12 cellular contexts compared by ENCODE assay signal in genomic region chr1:43885311-43885801, GRCh38. TPM values are rescaled to one million over a fixed set of nuclear protein-coding genes. Genes with fewer than 3 reads are reported as not detected.
DNase-seq lines count a peak whose midpoint lies in the region; ATAC-seq and TF ChIP-seq lines count a peak whose summit lies in the region.
"Had no signal": no experiment of that assay in that cellular context is flagged by ENCODE, and none has a peak within 500 bp of the region (broad histone marks: within the 10 kb centered on the region; RNA-seq: fewer than 3 reads in every experiment).

No MANE protein-coding gene starts in this region.

- no peak overlapping the region for H3K4ac ChIP-seq in mesenchymal stem cell (ENCODE audit: low read depth in 1 of 2, low read length in 2 of 2)

- H3K9ac ChIP-seq in colonic mucosa (ENCODE audit: low read depth in 2 of 2, low read length in 2 of 2) (no peak overlapping the region), mesenchymal stem cell (ENCODE audit: low read length) (no peak overlapping the region)

- H2BK12ac ChIP-seq in mesenchymal stem cell (ENCODE audit: low read length in 2 of 2) = no peak overlapping the region

- H3K4me1 ChIP-seq in colonic mucosa (peaks cover 9% of the 10 kb centered on the region), mesenchymal stem cell (ENCODE audit: control insufficient read depth, insufficient read depth, low read depth, low read length) (peaks cover 9% of the 10 kb centered on the region)
- H3K4me1 ChIP-seq: thyroid gland had no signal

- no peaks in the 10 kb centered on the region for H3K9me3 ChIP-seq in colonic mucosa
- no peaks in the 10 kb centered on the region for H3K9me3 ChIP-seq in mesenchymal stem cell (ENCODE audit: control insufficient read depth, low read length)
- H3K9me3 ChIP-seq: thyroid gland had no signal

- no peak overlapping the region for H2BK120ac ChIP-seq in mesenchymal stem cell (ENCODE audit: low read depth, low read length)

- no peak overlapping the region for H2BK5ac ChIP-seq in mesenchymal stem cell (ENCODE audit: low read depth, low read length, poor library complexity, severe bottlenecking)

- peak overlapping the region; percentile 31 for H4K91ac ChIP-seq in mesenchymal stem cell (ENCODE audit: low read length)

- no peaks in the 10 kb centered on the region for H3K36me3 ChIP-seq in colonic mucosa
- H3K36me3 ChIP-seq in mesenchymal stem cell (ENCODE audit: control insufficient read depth in 1 of 2, insufficient read depth in 2 of 2, low read depth in 1 of 2, low read length in 2 of 2) = peaks cover 22 to 24% of the 10 kb centered on the region in 2 experiments
- H3K36me3 ChIP-seq: thyroid gland had no signal

- no peak overlapping the region for H3K18ac ChIP-seq in mesenchymal stem cell (ENCODE audit: low read depth in 1 of 2, low read length in 2 of 2)

- no peaks in the 10 kb centered on the region for H3K27me3 ChIP-seq in colonic mucosa
- peaks cover 0 to 18% of the 10 kb centered on the region in 2 experiments for H3K27me3 ChIP-seq in mesenchymal stem cell (ENCODE audit: control insufficient read depth in 1 of 2, insufficient read depth in 1 of 2, low read length in 2 of 2)
- H3K27me3 ChIP-seq: thyroid gland had no signal

- H3K14ac ChIP-seq in mesenchymal stem cell (ENCODE audit: low read length in 2 of 2) = no peak overlapping the region

- H4K8ac ChIP-seq in mesenchymal stem cell (ENCODE audit: low read length) = no peak overlapping the region

- H3K4me3 ChIP-seq in colonic mucosa = no peak overlapping the region
- no peak overlapping the region for H3K4me3 ChIP-seq in mesenchymal stem cell (ENCODE audit: insufficient read depth in 1 of 2, low read depth in 1 of 2, low read length in 2 of 2)
- H3K4me3 ChIP-seq: thyroid gland had no signal

- TF ChIP-seq CTCF in colonic mucosa (IDR thresholded peaks at IDR 0.05) = no peak

- no peak overlapping the region for H2BK15ac ChIP-seq in mesenchymal stem cell (ENCODE audit: low read depth, poor library complexity, severe bottlenecking)

- no peak overlapping the region for H2AFZ ChIP-seq in mesenchymal stem cell (ENCODE audit: low read depth, low read length)

- H3K23ac ChIP-seq in mesenchymal stem cell (ENCODE audit: low read length in 2 of 2) = no peak overlapping the region

- ATAC-seq in GM19035 (IDR thresholded peaks at IDR 0.05; ENCODE audit: unreplicated experiment) (no peak), HG03565 (IDR thresholded peaks at IDR 0.05; ENCODE audit: unreplicated experiment) (no peak), HG03025 (IDR thresholded peaks at IDR 0.05; ENCODE audit: low FRiP score, unreplicated experiment) (no peak)
- ATAC-seq: activated CD4-positive, alpha-beta T cell treated with anti-CD3 and anti-CD28 coated beads for 36 hours had no signal

- intact Hi-C loops in colonic mucosa (cut with DNase I) = no loop called here

- peaks cover 6% of the 10 kb centered on the region for H3K79me1 ChIP-seq in mesenchymal stem cell (replicated peaks; ENCODE audit: low read length, poor library complexity, severe bottlenecking)

- 62% methylated on average over 11 of the region's 12 CpGs for WGBS in mesenchymal stem cell

- DNase-seq in DMS153 treated with DMSO at 0.1 percent for 48 hours (lab: John Stamatoyannopoulos, UW; ENCODE audit: unreplicated experiment) (peak; percentile 70), NCI-H2107 (lab: John Stamatoyannopoulos, UW) (peak; percentile 65), colonic mucosa (peak; percentile 75), mesenchymal stem cell (peak; percentile 19), putamen (ENCODE audit: low spot score) (no peak)
- DNase-seq: activated CD4-positive, alpha-beta T cell treated with anti-CD3 and anti-CD28 coated beads for 36 hours; activated T-cell treated with anti-CD3 and anti-CD28 coated beads, Interleukin-2, amount 50 U/mL, for 24 hours; NCI-H345; thyroid gland had no signal

- H2AK5ac ChIP-seq in mesenchymal stem cell (ENCODE audit: low read length, severe bottlenecking) = no peak overlapping the region

- no peak overlapping the region for H3K4me2 ChIP-seq in mesenchymal stem cell (ENCODE audit: low read length, poor library complexity, severe bottlenecking)

- H3K27ac ChIP-seq in colonic mucosa (peak overlapping the region; percentile 44), mesenchymal stem cell (ENCODE audit: low read length, poor library complexity, severe bottlenecking) (no peak overlapping the region)
- H3K27ac ChIP-seq: thyroid gland had no signal

RNA-seq across cellular contexts. Expression of gene ARTN, which starts 48.2 kb away (rescaled TPM):
- 1 to 10 TPM; 5.1 to 8.3 TPM for total RNA-seq in colonic mucosa
- polyA plus RNA-seq in mesenchymal stem cell (2013, experiment 1 of 2) = 0.10 TPM
- 0.14 TPM for polyA plus RNA-seq in mesenchymal stem cell (2013, experiment 2 of 2)
